Comparison of ENCODE assay signal across 21 cellular contexts in the genomic region with DNA sequence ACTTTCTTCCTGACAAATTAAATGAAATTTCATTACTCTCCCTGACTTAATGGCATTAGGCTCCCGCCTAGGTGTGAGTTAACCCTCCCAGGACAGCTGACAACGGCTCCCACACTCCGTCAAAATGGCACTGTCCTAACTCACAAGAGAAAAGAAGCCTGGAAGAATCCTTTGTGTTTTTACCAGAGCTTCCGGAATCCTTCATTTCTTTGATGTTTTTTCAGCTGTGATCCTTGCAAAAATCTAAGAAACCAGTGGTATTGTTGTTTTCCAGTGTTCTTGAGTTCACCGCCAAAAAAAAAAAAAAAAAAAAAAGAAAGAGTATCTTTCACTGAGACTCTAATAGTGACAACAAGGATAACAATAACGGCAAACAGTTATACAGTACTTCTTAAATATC.
DNase-seq lines count a peak whose midpoint lies in the region; ATAC-seq, FAIRE-seq and TF ChIP-seq lines count a peak whose summit lies in the region.
"Had no signal": no experiment of that assay in that cellular context is flagged by ENCODE, and none has a peak within 500 bp of the region (broad histone marks: within the 10 kb centered on the region; RNA-seq: fewer than 3 reads in every experiment).

No MANE protein-coding gene starts in this region.

- no peaks in the 10 kb centered on the region for H4K20me1 ChIP-seq in K562 (replicated peaks; ENCODE audit: control insufficient read depth, insufficient read depth, low read length)

- POLR2A ChIA-PET in K562 (lab: Yijun Ruan, JAX), result interaction anchor here (0.8 kb wide), 1 partner anchor 21 kb away, joined by 3 read pairs; no protein-coding TSS in a partner anchor

- DNase-seq in heart right ventricle (no peak), left ventricle myocardium superior (no peak), K562 (ENCODE audit: extremely low read depth in 1 of 4, low spot score in 3 of 4) (no peak), neural crest cell (ENCODE audit: low read depth, low spot score) (no peak), thoracic aorta (ENCODE audit: low spot score) (no peak), immature natural killer cell (no peak), ovary (no peak)
- DNase-seq: BE2C; Caco-2; CD4-positive, CD25-positive, alpha-beta regulatory T cell; DMS153; GDM1; NCI-H1105; NCI-H1694; NCI-H2081 treated with DMSO at 0.1 percent for 48 hours; NCI-H446 treated with DMSO at 0.1 percent for 48 hours; SHP77 had no signal

- no peaks in the 10 kb centered on the region for H3K27me3 Mint-ChIP-seq in neural crest cell (ENCODE audit: low read depth)
- peaks cover 4 to 16% (median 5%) of the 10 kb centered on the region in 3 donors for H3K27me3 Mint-ChIP-seq in immature natural killer cell (ENCODE audit: low read depth in 3 of 3)
- H3K27me3 Mint-ChIP-seq: CD4-positive, CD25-positive, alpha-beta regulatory T cell had no signal

- no TSS peak for BruUV-seq in K562 (replicated peaks; lab: Mats Ljungman, UMichigan)

- H3K27me3 ChIP-seq in heart right ventricle, result no peaks in the 10 kb centered on the region
- H3K27me3 ChIP-seq in K562 (ENCODE audit: control insufficient read depth in 2 of 2, insufficient read depth in 2 of 2, low read length in 2 of 2), result peaks cover 0 to 6% of the 10 kb centered on the region in 2 experiments; a peak in 3 of 5 replicates
- H3K27me3 ChIP-seq in thoracic aorta (replicated peaks; ENCODE audit: insufficient read depth), result no peaks in the 10 kb centered on the region
- no peaks in the 10 kb centered on the region for H3K27me3 ChIP-seq in ovary
- H3K27me3 ChIP-seq: BE2C had no signal

- H3K36me3 Mint-ChIP-seq in neural crest cell (ENCODE audit: low read depth) (no peaks in the 10 kb centered on the region), immature natural killer cell (peaks cover 0 to 2% (median 0%) of the 10 kb centered on the region in 3 donors)
- H3K36me3 Mint-ChIP-seq: CD4-positive, CD25-positive, alpha-beta regulatory T cell had no signal

- FAIRE-seq in K562 (lab: Jason Lieb, UNC), result no peak
- FAIRE-seq: A204.1, GM19239, H1 had no signal

- peak overlapping the region in 6 of 10 donors; percentile 23 to 66 (median 53) for H3K27ac ChIP-seq in heart right ventricle
- no peak overlapping the region for H3K27ac ChIP-seq in K562 (ENCODE audit: extremely low read depth, low read depth, low read length)
- peak overlapping the region; percentile 25 to 75 for H3K27ac ChIP-seq in thoracic aorta
- peak overlapping the region in 1 of 2 donors; percentile 77 for H3K27ac ChIP-seq in ovary

- in situ Hi-C loops in K562 (cut with MboI), result no loop called here

- H3K9ac ChIP-seq in K562 (ENCODE audit: insufficient read depth in 1 of 2, low read depth in 2 of 2, low read length in 2 of 2), result no peak overlapping the region

- H3K4me1 Mint-ChIP-seq in neural crest cell, result peaks cover 26% of the 10 kb centered on the region
- no peaks in the 10 kb centered on the region for H3K4me1 Mint-ChIP-seq in immature natural killer cell

- no peaks in the 10 kb centered on the region for H3K79me2 ChIP-seq in K562 (ENCODE audit: control insufficient read depth, insufficient read depth, low read length)

- no peak overlapping the region for H3K4me3 ChIP-seq in heart right ventricle
- no peak overlapping the region for H3K4me3 ChIP-seq in K562
- no peak overlapping the region for H3K4me3 ChIP-seq in thoracic aorta
- H3K4me3 ChIP-seq in ovary, result no peak overlapping the region

- H3K4me3 Mint-ChIP-seq in neural crest cell (no peak overlapping the region), immature natural killer cell (no peak overlapping the region)
- H3K4me3 Mint-ChIP-seq: CD4-positive, CD25-positive, alpha-beta regulatory T cell had no signal

- CTCF ChIA-PET in K562 (lab: Yijun Ruan, JAX; ENCODE audit: low intra/inter-chr PET ratio), result no interaction called here

- no peak overlapping the region for H3K4me2 ChIP-seq in K562 (ENCODE audit: insufficient read depth, low read length)

- WGBS in heart right ventricle, 2 donors, result 59 to 66% methylated on average over 6 of the region's 6 CpGs
- 6% methylated on average over 5 of the region's 6 CpGs for whole genome bisulfite sequencing in K562 (ENCODE audit: insufficient coverage, low coverage, missing lambda C conversion rate)
- WGBS in ovary, 3 donors, result 6 to 23% (median 8%) methylated on average over 6 of the region's 6 CpGs

- intact Hi-C loops in heart right ventricle (cut with DNase I) (loop anchor here in 1 of 10 donors (10.0 kb wide), 1 partner anchor 205 kb away; no protein-coding TSS in a partner anchor), left ventricle myocardium superior (cut with micrococcal nuclease) (no loop called here), K562 (cut with micrococcal nuclease) (no loop called here), ovary (cut with DNase I) (loop anchor here in 3 of 4 donors (5.0 to 10.0 kb wide), 6 partner anchors 135 to 873 kb away; no protein-coding TSS in a partner anchor)

- H3K9me1 ChIP-seq in K562 (ENCODE audit: control insufficient read depth, insufficient read depth, low read length), result no peaks in the 10 kb centered on the region

- no peak overlapping the region for H2AFZ ChIP-seq in K562 (ENCODE audit: low read depth, low read length)

- TF ChIP-seq RAD21 in K562 (CRISPR knock-in tag; conservative IDR thresholded peaks at IDR 0.05 in 1 of 2, IDR thresholded peaks at IDR 0.05 in 1 of 2), result no peak

- H3K27ac Mint-ChIP-seq in neural crest cell (ENCODE audit: unreplicated experiment), result peak overlapping the region; percentile 96
- no peak overlapping the region for H3K27ac Mint-ChIP-seq in immature natural killer cell
- H3K27ac Mint-ChIP-seq: CD4-positive, CD25-positive, alpha-beta regulatory T cell had no signal

- peaks cover 3% of the 10 kb centered on the region for H3K9me3 Mint-ChIP-seq in neural crest cell
- H3K9me3 Mint-ChIP-seq in immature natural killer cell, result peaks cover 0 to 2% (median 0%) of the 10 kb centered on the region in 6 donors

- peak in 1 of 8 donors; percentile 55 for ATAC-seq in heart right ventricle
- ATAC-seq in left ventricle myocardium superior, result no peak
- ATAC-seq in K562, result no peak
- no peak for ATAC-seq in thoracic aorta (ENCODE audit: insufficient number of reproducible peaks, low FRiP score, low read depth)
- ATAC-seq in esophagus mucosa, result no peak

- H3K9me3 ChIP-seq in heart right ventricle (no peaks in the 10 kb centered on the region), K562 (replicated peaks; ENCODE audit: control insufficient read depth, insufficient read depth, low read depth, low read length) (no peaks in the 10 kb centered on the region), thoracic aorta (no peaks in the 10 kb centered on the region), ovary (no peaks in the 10 kb centered on the region)
- H3K9me3 ChIP-seq: BE2C, Caco-2 had no signal

- TF ChIP-seq EP300 in K562 (IDR thresholded peaks at IDR 0.05; ENCODE audit: low read length) (no peak), ovary (IDR thresholded peaks at IDR 0.05) (no peak)

- H3K4me1 ChIP-seq in heart right ventricle (peaks cover 0 to 28% (median 22%) of the 10 kb centered on the region in 9 donors), K562 (replicated peaks in 1 of 2; ENCODE audit: control insufficient read depth in 2 of 2, insufficient read depth in 2 of 2, low read length in 2 of 2) (no peaks in the 10 kb centered on the region), thoracic aorta (ENCODE audit: control insufficient read depth in 1 of 2, low read depth in 2 of 2) (peaks cover 19 to 36% of the 10 kb centered on the region in 2 donors), ovary (ENCODE audit: insufficient read depth) (peaks cover 9% of the 10 kb centered on the region)
- H3K4me1 ChIP-seq: BE2C had no signal

- H3K36me3 ChIP-seq in heart right ventricle, result no peaks in the 10 kb centered on the region
- no peaks in the 10 kb centered on the region for H3K36me3 ChIP-seq in K562 (ENCODE audit: control insufficient read depth, insufficient read depth, low read length)
- H3K36me3 ChIP-seq in thoracic aorta, result no peaks in the 10 kb centered on the region
- H3K36me3 ChIP-seq in ovary, result no peaks in the 10 kb centered on the region
- H3K36me3 ChIP-seq: BE2C had no signal

- TF ChIP-seq POLR2A in K562 (conservative IDR thresholded peaks at IDR 0.05) (no peak), ovary (IDR thresholded peaks at IDR 0.05) (no peak)

- TF ChIP-seq CTCF in heart right ventricle (IDR thresholded peaks at IDR 0.05) (no peak), K562 (IDR thresholded peaks at IDR 0.05 in 2 of 3, conservative IDR thresholded peaks at IDR 0.05 in 1 of 3; ENCODE audit: insufficient read depth in 2 of 3, low read depth in 1 of 3, low read length in 3 of 3) (no peak), neural crest cell (conservative IDR thresholded peaks at IDR 0.05) (no peak), thoracic aorta (IDR thresholded peaks at IDR 0.05) (no peak), ovary (IDR thresholded peaks at IDR 0.05) (no peak)

TF ChIP-seq in K562, 482 proteins besides CTCF, POLR2A, EP300 and RAD21 (continues in another document):
- TF ChIP-seq CBX8 (IDR thresholded peaks at IDR 0.05; ENCODE audit: borderline replicate concordance, extremely low read depth, low read depth, low read length, poor library complexity, severe bottlenecking), result peak; percentile 73
- TF ChIP-seq, protein P1, sequence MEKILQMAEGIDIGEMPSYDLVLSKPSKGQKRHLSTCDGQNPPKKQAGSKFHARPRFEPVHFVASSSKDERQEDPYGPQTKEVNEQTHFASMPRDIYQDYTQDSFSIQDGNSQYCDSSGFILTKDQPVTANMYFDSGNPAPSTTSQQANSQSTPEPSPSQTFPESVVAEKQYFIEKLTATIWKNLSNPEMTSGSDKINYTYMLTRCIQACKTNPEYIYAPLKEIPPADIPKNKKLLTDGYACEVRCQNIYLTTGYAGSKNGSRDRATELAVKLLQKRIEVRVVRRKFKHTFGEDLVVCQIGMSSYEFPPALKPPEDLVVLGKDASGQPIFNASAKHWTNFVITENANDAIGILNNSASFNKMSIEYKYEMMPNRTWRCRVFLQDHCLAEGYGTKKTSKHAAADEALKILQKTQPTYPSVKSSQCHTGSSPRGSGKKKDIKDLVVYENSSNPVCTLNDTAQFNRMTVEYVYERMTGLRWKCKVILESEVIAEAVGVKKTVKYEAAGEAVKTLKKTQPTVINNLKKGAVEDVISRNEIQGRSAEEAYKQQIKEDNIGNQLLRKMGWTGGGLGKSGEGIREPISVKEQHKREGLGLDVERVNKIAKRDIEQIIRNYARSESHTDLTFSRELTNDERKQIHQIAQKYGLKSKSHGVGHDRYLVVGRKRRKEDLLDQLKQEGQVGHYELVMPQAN (IDR thresholded peaks at IDR 0.05; ENCODE audit: borderline replicate concordance), result no peak

Comparison
In these comparisons a context has a peak if more than half of its experiments do, and no peak if none do; other contexts are left out.
1. intact Hi-C loops: an anchor here in ovary (5.0 to 10.0 kb wide); none called in left ventricle myocardium superior and K562.